ENCODE assay signal across 10 cellular contexts in the genomic region with DNA sequence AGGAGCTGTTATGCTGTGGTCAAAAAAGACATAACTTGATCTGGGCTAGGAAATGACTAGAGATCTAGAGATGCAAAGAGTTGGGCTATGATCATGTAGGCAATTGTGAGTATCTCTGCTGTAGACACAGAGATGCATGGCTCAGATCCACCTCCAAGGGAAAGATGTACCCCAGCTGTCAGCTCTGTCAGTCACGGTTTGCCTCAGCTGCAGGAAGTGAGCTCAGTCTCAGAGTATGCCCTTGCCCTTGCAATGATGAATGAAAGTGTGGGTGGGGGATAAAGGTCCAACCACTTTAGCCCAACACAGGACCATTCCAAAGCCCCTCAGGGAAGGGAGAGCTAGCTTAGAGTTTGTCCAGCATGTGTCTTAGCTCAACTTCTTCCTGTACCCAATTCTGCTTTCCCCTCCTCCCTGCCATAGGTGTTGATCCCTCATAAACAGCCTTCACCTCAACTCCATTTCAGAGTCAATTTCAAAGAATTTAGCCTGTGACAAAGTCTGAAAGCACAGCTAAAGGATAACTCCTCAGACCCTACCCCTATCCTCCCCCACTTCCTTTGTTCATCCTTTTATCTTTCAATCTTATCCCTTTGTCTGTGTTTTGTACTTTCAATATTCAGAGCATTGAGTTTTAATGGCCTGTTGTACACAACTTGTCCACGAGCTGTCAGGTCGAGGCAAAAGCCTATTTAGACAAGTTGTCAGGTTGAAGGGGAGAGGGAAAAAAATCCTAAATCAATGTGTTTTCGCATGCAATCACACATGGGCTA.
DNase-seq lines count a peak whose midpoint lies in the region; ATAC-seq and TF ChIP-seq lines count a peak whose summit lies in the region.
"Had no signal": no experiment of that assay in that cellular context is flagged by ENCODE, and none has a peak within 500 bp of the region (broad histone marks: within the 10 kb centered on the region; RNA-seq: fewer than 3 reads in every experiment).

No MANE protein-coding gene starts in this region.

- H3K4me1 ChIP-seq in SJCRH30, result peaks cover 18% of the 10 kb centered on the region
- peaks cover 5% of the 10 kb centered on the region for H3K4me1 ChIP-seq in CD4-positive, alpha-beta memory T cell (ENCODE audit: insufficient read depth, low read length)

- intact Hi-C loops in natural killer cell (cut with micrococcal nuclease), result no loop called here
- intact Hi-C loops in CD4-positive, alpha-beta memory T cell (cut with micrococcal nuclease), result no loop called here

- peak; percentile 20 to 36 for ATAC-seq in natural killer cell treated with Interleukin-12 subunit alpha and Interleukin-12 subunit beta and Interleukin-15 and Interleukin-18, amount 100 ng/mL, for 72 hours
- ATAC-seq in natural killer cell (no peak), HG02798 (IDR thresholded peaks at IDR 0.05; ENCODE audit: poor library complexity, unreplicated experiment) (peak; percentile 91)
- ATAC-seq in stimulated activated naive CD8-positive, alpha-beta T cell treated with anti-CD3 and anti-CD28 coated beads, Interleukin-15, amount 100 ng/mL, for 72 hours, result peak; percentile 96

- CTCF ChIA-PET in CD4-positive, alpha-beta memory T cell (lab: Charles Lee; ENCODE audit: partially characterized antibody), result no interaction called here

- TF ChIP-seq CTCF in natural killer cell (IDR thresholded peaks at IDR 0.05), result no peak

- POLR2A ChIA-PET in CD4-positive, alpha-beta memory T cell (lab: Charles Lee; ENCODE audit: partially characterized antibody), result no interaction called here

- no peaks in the 10 kb centered on the region for H3K27me3 ChIP-seq in SJCRH30
- H3K27me3 ChIP-seq in CD4-positive, alpha-beta memory T cell (ENCODE audit: insufficient read depth, low read length), result no peaks in the 10 kb centered on the region

- no peak overlapping the region for H3K4me3 ChIP-seq in SJCRH30
- H3K4me3 ChIP-seq in CD4-positive, alpha-beta memory T cell (ENCODE audit: low read length in 2 of 2), result no peak overlapping the region

- no peak for DNase-seq in natural killer cell treated with Interleukin-12 subunit alpha and Interleukin-12 subunit beta and Interleukin-15 and Interleukin-18, amount 100 ng/mL, for 72 hours (ENCODE audit: low spot score)
- DNase-seq in natural killer cell (no peak), SJCRH30 (peak; percentile 83 to 88), AG08396 (ENCODE audit: low spot score) (no peak)
- peak; percentile 1 to 17 for DNase-seq in stimulated activated naive CD8-positive, alpha-beta T cell treated with anti-CD3 and anti-CD28 coated beads, Interleukin-15, amount 100 ng/mL, for 72 hours
- no peak for DNase-seq in CD4-positive, alpha-beta memory T cell
- no peak for DNase-seq in effector CD4-positive, alpha-beta T cell
- DNase-seq: head of caudate nucleus, NCI-H1092 had no signal

- peak overlapping the region; percentile 83 for H3K27ac ChIP-seq in SJCRH30
- no peak overlapping the region for H3K27ac ChIP-seq in CD4-positive, alpha-beta memory T cell (ENCODE audit: low read depth, low read length)

- H3K27ac Mint-ChIP-seq in natural killer cell treated with Interleukin-12 subunit alpha and Interleukin-12 subunit beta and Interleukin-15 and Interleukin-18, amount 100 ng/mL, for 72 hours, result no peak overlapping the region
- H3K27ac Mint-ChIP-seq in natural killer cell, result no peak overlapping the region
- peak overlapping the region in 1 of 2 donors; percentile 57 for H3K27ac Mint-ChIP-seq in stimulated activated naive CD8-positive, alpha-beta T cell treated with anti-CD3 and anti-CD28 coated beads, Interleukin-15, amount 100 ng/mL, for 72 hours
- H3K27ac Mint-ChIP-seq in CD4-positive, alpha-beta memory T cell, result peak overlapping the region in 1 of 7 donors; percentile 16

- peaks cover 5 to 23% of the 10 kb centered on the region in 2 donors for H3K27me3 Mint-ChIP-seq in natural killer cell treated with Interleukin-12 subunit alpha and Interleukin-12 subunit beta and Interleukin-15 and Interleukin-18, amount 100 ng/mL, for 72 hours
- H3K27me3 Mint-ChIP-seq in natural killer cell (ENCODE audit: low read depth in 2 of 2), result peaks cover 0 to 28% of the 10 kb centered on the region in 2 donors
- no peaks in the 10 kb centered on the region for H3K27me3 Mint-ChIP-seq in stimulated activated naive CD8-positive, alpha-beta T cell treated with anti-CD3 and anti-CD28 coated beads, Interleukin-15, amount 100 ng/mL, for 72 hours
- H3K27me3 Mint-ChIP-seq in CD4-positive, alpha-beta memory T cell, result peaks cover 1 to 3% of the 10 kb centered on the region in 2 donors

- no peak overlapping the region for H3K4me3 Mint-ChIP-seq in natural killer cell treated with Interleukin-12 subunit alpha and Interleukin-12 subunit beta and Interleukin-15 and Interleukin-18, amount 100 ng/mL, for 72 hours
- H3K4me3 Mint-ChIP-seq in natural killer cell, result no peak overlapping the region
- no peak overlapping the region for H3K4me3 Mint-ChIP-seq in stimulated activated naive CD8-positive, alpha-beta T cell treated with anti-CD3 and anti-CD28 coated beads, Interleukin-15, amount 100 ng/mL, for 72 hours
- no peak overlapping the region for H3K4me3 Mint-ChIP-seq in CD4-positive, alpha-beta memory T cell

- no peaks in the 10 kb centered on the region for H3K36me3 ChIP-seq in SJCRH30
- H3K36me3 ChIP-seq in CD4-positive, alpha-beta memory T cell (ENCODE audit: insufficient read depth, low read length), result no peaks in the 10 kb centered on the region

- H3K36me3 Mint-ChIP-seq in natural killer cell treated with Interleukin-12 subunit alpha and Interleukin-12 subunit beta and Interleukin-15 and Interleukin-18, amount 100 ng/mL, for 72 hours, result no peaks in the 10 kb centered on the region
- H3K36me3 Mint-ChIP-seq in natural killer cell, result no peaks in the 10 kb centered on the region
- no peaks in the 10 kb centered on the region for H3K36me3 Mint-ChIP-seq in CD4-positive, alpha-beta memory T cell

- H3K9me3 Mint-ChIP-seq in natural killer cell treated with Interleukin-12 subunit alpha and Interleukin-12 subunit beta and Interleukin-15 and Interleukin-18, amount 100 ng/mL, for 72 hours, result no peaks in the 10 kb centered on the region
- H3K9me3 Mint-ChIP-seq in natural killer cell, result no peaks in the 10 kb centered on the region
- H3K9me3 Mint-ChIP-seq in stimulated activated naive CD8-positive, alpha-beta T cell treated with anti-CD3 and anti-CD28 coated beads, Interleukin-15, amount 100 ng/mL, for 72 hours, result no peaks in the 10 kb centered on the region
- no peaks in the 10 kb centered on the region for H3K9me3 Mint-ChIP-seq in CD4-positive, alpha-beta memory T cell

- H3K9me3 ChIP-seq in SJCRH30 (replicated peaks), result no peaks in the 10 kb centered on the region
- no peaks in the 10 kb centered on the region for H3K9me3 ChIP-seq in CD4-positive, alpha-beta memory T cell (ENCODE audit: control insufficient read depth in 1 of 2, low read length in 2 of 2)

- no peaks in the 10 kb centered on the region for H3K4me1 Mint-ChIP-seq in natural killer cell treated with Interleukin-12 subunit alpha and Interleukin-12 subunit beta and Interleukin-15 and Interleukin-18, amount 100 ng/mL, for 72 hours (ENCODE audit: low read depth in 2 of 2)
- peaks cover 0 to 5% of the 10 kb centered on the region in 2 donors for H3K4me1 Mint-ChIP-seq in natural killer cell
- H3K4me1 Mint-ChIP-seq in stimulated activated naive CD8-positive, alpha-beta T cell treated with anti-CD3 and anti-CD28 coated beads, Interleukin-15, amount 100 ng/mL, for 72 hours, result peaks cover 12% of the 10 kb centered on the region
- peaks cover 0 to 9% (median 4%) of the 10 kb centered on the region in 4 donors for H3K4me1 Mint-ChIP-seq in CD4-positive, alpha-beta memory T cell

Comparison
In these comparisons a context has a peak if more than half of its experiments do, and no peak if none do; other contexts are left out.
1. ATAC-seq: peak in natural killer cell treated with Interleukin-12 subunit alpha and Interleukin-12 subunit beta and Interleukin-15 and Interleukin-18, amount 100 ng/mL, for 72 hours (2 of 2), HG02798 (single experiment) and stimulated activated naive CD8-positive, alpha-beta T cell treated with anti-CD3 and anti-CD28 coated beads, Interleukin-15, amount 100 ng/mL, for 72 hours (single experiment); none in natural killer cell (0 of 3).
2. DNase-seq: peak in SJCRH30 (2 of 2) and stimulated activated naive CD8-positive, alpha-beta T cell treated with anti-CD3 and anti-CD28 coated beads, Interleukin-15, amount 100 ng/mL, for 72 hours (2 of 2); none in natural killer cell treated with Interleukin-12 subunit alpha and Interleukin-12 subunit beta and Interleukin-15 and Interleukin-18, amount 100 ng/mL, for 72 hours (single experiment), natural killer cell (single experiment), CD4-positive, alpha-beta memory T cell (0 of 5), effector CD4-positive, alpha-beta T cell (single experiment) and AG08396 (single experiment).